8 cellular contexts compared by ENCODE assay signal in the genomic region with DNA sequence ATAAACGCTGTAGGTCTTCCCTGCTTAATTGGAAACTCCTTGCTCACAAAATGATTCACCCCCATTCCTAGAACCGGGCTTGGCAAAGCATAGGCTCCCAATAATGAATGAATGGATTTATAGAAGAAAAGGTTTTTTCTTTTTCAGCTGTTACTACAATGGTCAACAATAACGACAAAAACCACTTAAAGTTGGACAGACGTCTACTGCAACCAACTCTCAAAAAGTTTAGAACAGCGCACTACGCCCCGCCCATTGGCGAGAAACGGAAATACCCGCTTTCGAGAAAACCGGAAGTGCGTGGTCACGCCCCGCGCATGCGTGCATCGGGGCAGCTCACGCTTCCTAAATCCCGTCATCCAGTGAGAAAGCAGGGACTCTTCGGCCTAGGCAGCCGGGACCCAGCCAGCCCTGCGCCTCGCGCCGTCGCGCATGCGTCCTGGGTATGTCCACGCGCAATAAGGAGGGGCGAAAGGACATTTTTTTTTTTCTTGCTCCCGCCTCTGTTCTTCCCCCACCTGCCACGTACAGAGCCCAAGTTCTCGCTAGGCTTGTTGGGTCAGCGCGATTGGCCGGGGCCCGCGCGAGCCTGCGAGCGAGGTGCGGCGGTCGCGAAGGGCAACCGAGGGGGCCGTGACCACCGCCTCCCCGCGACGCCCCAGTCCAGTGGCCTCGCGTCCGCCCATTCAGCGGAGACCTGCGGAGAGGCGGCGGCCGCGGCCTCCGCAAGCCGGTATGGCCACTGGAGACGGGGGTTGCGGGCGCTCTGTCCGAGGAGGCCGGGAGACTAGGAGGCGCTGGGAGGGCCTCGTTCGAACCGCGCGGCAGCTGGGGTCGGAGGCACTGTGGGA. TPM values are rescaled to one million over a fixed set of nuclear protein-coding genes. Genes with fewer than 3 reads are reported as not detected.
DNase-seq lines count a peak whose midpoint lies in the region; ATAC-seq and TF ChIP-seq lines count a peak whose summit lies in the region.

A gene (plus strand): TSS at position 506 of the 851 bp plus-strand sequence. CDS start 4,192 bp downstream, outside the sequence.

- peak within 1 kb of the TSS; percentile 91 for H3K27ac Mint-ChIP-seq in T-helper 1 cell treated with Interleukin-12 subunit alpha and Interleukin-12 subunit beta and Interleukin-4 antibody, amounts not matched to agents 30 μg/mL and 1 μg/mL, for 36 hours

- peak in 3 of 4 donors; percentile 70 to 83 (median 74) for TF ChIP-seq POLR2A in upper lobe of left lung (IDR thresholded peaks at IDR 0.05)

- in situ Hi-C loops in GM13977 (cut with MboI; ENCODE audit: low pct_unique_long_range_greater_than_20kb, low sequenced_read_pairs, unreplicated experiment), result no loop called here

- TF ChIP-seq CTCF in GM13977 (IDR thresholded peaks at IDR 0.05; ENCODE audit: extremely low read depth, insufficient read depth, missing control alignments), result no peak
- TF ChIP-seq CTCF in heart right ventricle (IDR thresholded peaks at IDR 0.05), result no peak
- TF ChIP-seq CTCF in upper lobe of left lung (IDR thresholded peaks at IDR 0.05), result peak in 1 of 6 experiments; percentile 14

- H3K27me3 ChIP-seq in heart right ventricle (peaks cover 0 to 15% (median 8%) of the 10 kb centered on the region in 7 donors), upper lobe of left lung (no peaks in the 10 kb centered on the region)

- ATAC-seq in HG02884 (IDR thresholded peaks at IDR 0.05; ENCODE audit: unreplicated experiment), result peak; percentile 94
- ATAC-seq in heart right ventricle, result peak; percentile 98 to 100 (median 99)
- peak; percentile 98 to 99 for ATAC-seq in upper lobe of left lung (ENCODE audit: low FRiP score in 2 of 2)

- peaks cover 30% of the 10 kb centered on the region for H3K4me1 Mint-ChIP-seq in T-helper 1 cell treated with Interleukin-12 subunit alpha and Interleukin-12 subunit beta and Interleukin-4 antibody, amounts not matched to agents 30 μg/mL and 1 μg/mL, for 36 hours (ENCODE audit: low read depth)

- peaks cover 10% of the 10 kb centered on the region for H3K9me3 Mint-ChIP-seq in T-helper 1 cell treated with Interleukin-12 subunit alpha and Interleukin-12 subunit beta and Interleukin-4 antibody, amounts not matched to agents 30 μg/mL and 1 μg/mL, for 36 hours

- 1% methylated on average over 70 to 76 of the region's 76 CpGs for WGBS in heart right ventricle, 2 donors
- 1 to 3% methylated on average over 21 to 74 of the region's 76 CpGs for WGBS in upper lobe of left lung, 2 donors

- DNase-seq in GM13977 (ENCODE audit: low spot score) (peak; percentile 98), NCI-H1694 (lab: John Stamatoyannopoulos, UW) (peak; percentile 98), amniotic stem cell (lab: John Stamatoyannopoulos, UW) (peak; percentile 97), heart right ventricle (peak; percentile 98 to 99), posterior cingulate gyrus (peak; percentile 95 to 99 (median 96)), upper lobe of left lung (peak; percentile 97 to 100)

- H3K36me3 ChIP-seq in heart right ventricle, result peaks cover 0 to 19% (median under 1%) of the 10 kb centered on the region in 9 donors
- peaks cover 5 to 6% (median 6%) of the 10 kb centered on the region in 4 donors for H3K36me3 ChIP-seq in upper lobe of left lung

- H3K27ac ChIP-seq in heart right ventricle (peak within 1 kb of the TSS; percentile 76 to 98 (median 95)), upper lobe of left lung (peak within 1 kb of the TSS; percentile 93 to 99 (median 95))

- H3K4me3 ChIP-seq in heart right ventricle (peak within 1 kb of the TSS; percentile 69 to 86 (median 80)), upper lobe of left lung (peak within 1 kb of the TSS; percentile 73 to 84 (median 80))

- H3K36me3 Mint-ChIP-seq in T-helper 1 cell treated with Interleukin-12 subunit alpha and Interleukin-12 subunit beta and Interleukin-4 antibody, amounts not matched to agents 30 μg/mL and 1 μg/mL, for 36 hours (ENCODE audit: low read depth), result peaks cover 21% of the 10 kb centered on the region

- intact Hi-C loops in heart right ventricle (cut with DNase I), result no loop called here
- intact Hi-C loops in posterior cingulate gyrus (cut with DNase I), result no loop called here

- no peaks in the 10 kb centered on the region for H3K9me3 ChIP-seq in heart right ventricle
- no peaks in the 10 kb centered on the region for H3K9me3 ChIP-seq in upper lobe of left lung

- H3K4me1 ChIP-seq in heart right ventricle (peaks cover 3 to 44% (median 34%) of the 10 kb centered on the region in 9 donors), upper lobe of left lung (peaks cover 15 to 30% (median 23%) of the 10 kb centered on the region in 4 donors)

- TF ChIP-seq EP300 in upper lobe of left lung (IDR thresholded peaks at IDR 0.05), result peak in 1 of 4 donors; percentile 14

- H3K27me3 Mint-ChIP-seq in T-helper 1 cell treated with Interleukin-12 subunit alpha and Interleukin-12 subunit beta and Interleukin-4 antibody, amounts not matched to agents 30 μg/mL and 1 μg/mL, for 36 hours (ENCODE audit: low read depth), result no peaks in the 10 kb centered on the region

- H3K4me3 Mint-ChIP-seq in T-helper 1 cell treated with Interleukin-12 subunit alpha and Interleukin-12 subunit beta and Interleukin-4 antibody, amounts not matched to agents 30 μg/mL and 1 μg/mL, for 36 hours, result peak within 1 kb of the TSS; percentile 74

RNA-seq across cellular contexts. Expression of the gene that starts here (rescaled TPM):
- 10 to 100 TPM; 78.4 to 98.4 (median 92.4) TPM for total RNA-seq in heart right ventricle
- 10 to 100 TPM; 44.6 to 94.0 TPM for polyA plus RNA-seq in heart right ventricle
- 10 to 100 TPM; 29.6 to 87.4 (median 55.9) TPM for total RNA-seq in upper lobe of left lung

Comparison
In these comparisons a context has a peak if more than half of its experiments do, and no peak if none do; other contexts are left out.
1. Peak in every context shown above with its lines: DNase-seq, ATAC-seq, H3K4me3 ChIP-seq and H3K27ac ChIP-seq.